In genomic region chr10:37763132-37763531, GRCh38 we compare ENCODE assay signal across 37 cellular contexts.
"Had no signal": no experiment of that assay in that cellular context is flagged by ENCODE, and none has a peak within 500 bp of the region (broad histone marks: within the 10 kb centered on the region; RNA-seq: fewer than 3 reads in every experiment).

No MANE protein-coding gene starts in this region.

- H3K36me3 ChIP-seq: adrenal gland, brain microvascular endothelial cell, breast epithelium had no signal

- H3K4me3 ChIP-seq: adrenal gland, body of pancreas, breast epithelium had no signal

- ATAC-seq: activated CD4-positive, alpha-beta T cell treated with anti-CD3 and anti-CD28 coated beads for 36 hours; activated CD8-positive, alpha-beta T cell treated with anti-CD3 and anti-CD28 coated beads, Interleukin-2, amount 10 ng/mL, durations not matched to agents 7 days and 5 days; activated naive CD4-positive, alpha-beta T cell treated with anti-CD3 and anti-CD28 coated beads, Interleukin-2, amount 50 U/mL, for 72 hours; activated T-cell treated with anti-CD3 and anti-CD28 coated beads, Interleukin-2, amount 50 U/mL, for 4 hours; activated T-cell treated with anti-CD3 and anti-CD28 coated beads, Interleukin-2, amount 50 U/mL, for 72 hours; activated T-helper 17 cell treated with anti-CD3 and anti-CD28 coated beads, Interleukin-2, amount 50 U/mL, for 72 hours; body of pancreas had no signal

- H3K4me1 Mint-ChIP-seq: activated B cell treated with CpG ODN at 0.5 μM for 24 hours; activated CD4-positive, alpha-beta memory T cell treated with anti-CD3 and anti-CD28 coated beads, Interleukin-2, amount 10 ng/mL, durations not matched to agents 7 days and 5 days; activated CD4-positive, alpha-beta T cell treated with anti-CD3 and anti-CD28 coated beads for 36 hours; activated CD4-positive, alpha-beta T cell treated with anti-CD3 and anti-CD28 coated beads, Interleukin-2, amount 10 ng/mL, durations not matched to agents 7 days and 5 days; activated naive CD8-positive, alpha-beta T cell treated with anti-CD3 and anti-CD28 coated beads for 36 hours; activated T-helper 17 cell treated with anti-CD3 and anti-CD28 coated beads, Interleukin-2, amount 50 U/mL, for 72 hours had no signal

- H3K27me3 Mint-ChIP-seq: activated B cell treated with CpG ODN at 0.5 μM for 24 hours; activated CD4-positive, alpha-beta memory T cell treated with anti-CD3 and anti-CD28 coated beads, Interleukin-2, amount 10 ng/mL, durations not matched to agents 7 days and 5 days; activated CD4-positive, alpha-beta T cell treated with anti-CD3 and anti-CD28 coated beads for 36 hours; activated CD4-positive, alpha-beta T cell treated with anti-CD3 and anti-CD28 coated beads, Interleukin-2, amount 10 ng/mL, durations not matched to agents 7 days and 5 days; activated naive CD8-positive, alpha-beta T cell treated with anti-CD3 and anti-CD28 coated beads for 36 hours; activated T-helper 17 cell treated with anti-CD3 and anti-CD28 coated beads, Interleukin-2, amount 50 U/mL, for 72 hours had no signal

- DNase-seq: activated B cell treated with CpG ODN at 0.5 μM for 24 hours; activated CD4-positive, alpha-beta memory T cell treated with anti-CD3 and anti-CD28 coated beads, Interleukin-2, amount 10 ng/mL, durations not matched to agents 7 days and 5 days; activated CD4-positive, alpha-beta T cell treated with anti-CD3 and anti-CD28 coated beads for 1 hour; activated CD4-positive, alpha-beta T cell treated with anti-CD3 and anti-CD28 coated beads for 36 hours; activated CD4-positive, alpha-beta T cell treated with anti-CD3 and anti-CD28 coated beads for 48 hours; activated CD4-positive, alpha-beta T cell treated with anti-CD3 and anti-CD28 coated beads, Interleukin-2, amount 10 ng/mL, durations not matched to agents 7 days and 5 days; activated CD4-positive, alpha-beta T cell treated with anti-CD3 and anti-CD28 coated beads, Interleukin-2, amount 50 U/mL, for 48 hours; activated CD8-positive, alpha-beta memory T cell treated with anti-CD3 and anti-CD28 coated beads, Interleukin-2, amount 50 U/mL, for 4 hours; activated CD8-positive, alpha-beta T cell treated with anti-CD3 and anti-CD28 coated beads, Interleukin-2, amount 10 ng/mL, durations not matched to agents 7 days and 5 days; activated effector memory CD4-positive, alpha-beta T cell treated with anti-CD3 and anti-CD28 coated beads, Interleukin-2, amount 50 U/mL, for 16 hours; activated gamma-delta T cell treated with Interleukin-2 at 50 U/mL for 16 hours; activated naive CD4-positive, alpha-beta T cell; activated naive CD4-positive, alpha-beta T cell treated with anti-CD3 and anti-CD28 coated beads for 36 hours; activated naive CD4-positive, alpha-beta T cell treated with anti-CD3 and anti-CD28 coated beads, Interleukin-2, amount 50 U/mL, for 16 hours; activated naive CD8-positive, alpha-beta T cell treated with anti-CD3 and anti-CD28 coated beads for 36 hours; activated T-cell treated with anti-CD3 and anti-CD28 coated beads for 4 hours; activated T-cell treated with anti-CD3 and anti-CD28 coated beads, Interleukin-2, amount 50 U/mL, for 1 hour; activated T-cell treated with anti-CD3 and anti-CD28 coated beads, Interleukin-2, amount 50 U/mL, for 4 hours; activated T-cell treated with anti-CD3 and anti-CD28 coated beads, Interleukin-2, amount 50 U/mL, for 72 hours; adrenal gland; amniotic stem cell; aorta; body of pancreas; brain microvascular endothelial cell; central memory CD4-positive, alpha-beta T cell; T-helper 1 cell; T-helper 2 cell; T-helper 9 cell had no signal

- H3K4me3 Mint-ChIP-seq: activated B cell treated with CpG ODN at 0.5 μM for 24 hours; activated CD4-positive, alpha-beta memory T cell treated with anti-CD3 and anti-CD28 coated beads, Interleukin-2, amount 10 ng/mL, durations not matched to agents 7 days and 5 days; activated CD4-positive, alpha-beta T cell treated with anti-CD3 and anti-CD28 coated beads for 36 hours; activated CD4-positive, alpha-beta T cell treated with anti-CD3 and anti-CD28 coated beads, Interleukin-2, amount 10 ng/mL, durations not matched to agents 7 days and 5 days; activated CD8-positive, alpha-beta T cell treated with anti-CD3 and anti-CD28 coated beads, Interleukin-2, amount 10 ng/mL, durations not matched to agents 7 days and 5 days; activated naive CD4-positive, alpha-beta T cell treated with anti-CD3 and anti-CD28 coated beads for 36 hours; activated naive CD8-positive, alpha-beta T cell treated with anti-CD3 and anti-CD28 coated beads for 36 hours; activated T-cell treated with anti-CD3 and anti-CD28 coated beads, Interleukin-2, amount 50 U/mL, for 4 hours; activated T-cell treated with anti-CD3 and anti-CD28 coated beads, Interleukin-2, amount 50 U/mL, for 72 hours; activated T-helper 1 cell treated with anti-CD3 and anti-CD28 coated beads, Interleukin-12 subunit alpha, Interleukin-12 subunit beta, Interleukin-2, Interleukin-4 antibody, amounts not matched to agents 30 ng/mL and 10 ng/mL and 1 ng/mL, durations not matched to agents 14 hours and 24 hours and 36 hours; activated T-helper 17 cell treated with anti-CD3 and anti-CD28 coated beads, Interleukin-2, amount 50 U/mL, for 72 hours; T-helper 1 cell treated with Interleukin-12 subunit alpha and Interleukin-12 subunit beta and Interleukin-4 antibody, amounts not matched to agents 30 μg/mL and 1 μg/mL, for 36 hours; T-helper 2 cell treated with Interferon-gamma antibody and Interleukin-4, amounts not matched to agents 5 μg/mL and 100 μg/mL, for 36 hours had no signal

- H3K27ac Mint-ChIP-seq: activated B cell treated with CpG ODN at 0.5 μM for 24 hours; activated CD4-positive, alpha-beta memory T cell treated with anti-CD3 and anti-CD28 coated beads, Interleukin-2, amount 10 ng/mL, durations not matched to agents 7 days and 5 days; activated CD4-positive, alpha-beta T cell treated with anti-CD3 and anti-CD28 coated beads for 36 hours; activated CD4-positive, alpha-beta T cell treated with anti-CD3 and anti-CD28 coated beads, Interleukin-2, amount 10 ng/mL, durations not matched to agents 7 days and 5 days; activated CD8-positive, alpha-beta T cell treated with anti-CD3 and anti-CD28 coated beads, Interleukin-2, amount 10 ng/mL, durations not matched to agents 7 days and 5 days; activated naive CD4-positive, alpha-beta T cell treated with anti-CD3 and anti-CD28 coated beads for 36 hours; activated naive CD4-positive, alpha-beta T cell treated with anti-CD3 and anti-CD28 coated beads, Interleukin-2, amount 50 U/mL, for 72 hours; activated naive CD8-positive, alpha-beta T cell treated with anti-CD3 and anti-CD28 coated beads for 36 hours; activated T-cell treated with anti-CD3 and anti-CD28 coated beads, Interleukin-2, amount 50 U/mL, for 72 hours; activated T-helper 1 cell treated with anti-CD3 and anti-CD28 coated beads, Interleukin-12 subunit alpha, Interleukin-12 subunit beta, Interleukin-2, Interleukin-4 antibody, amounts not matched to agents 30 ng/mL and 10 ng/mL and 1 ng/mL, durations not matched to agents 14 hours and 24 hours and 36 hours; activated T-helper 17 cell treated with anti-CD3 and anti-CD28 coated beads, Interleukin-2, amount 50 U/mL, for 72 hours; T-helper 1 cell treated with Interleukin-12 subunit alpha and Interleukin-12 subunit beta and Interleukin-4 antibody, amounts not matched to agents 30 μg/mL and 1 μg/mL, for 36 hours; T-helper 2 cell treated with Interferon-gamma antibody and Interleukin-4, amounts not matched to agents 5 μg/mL and 100 μg/mL, for 36 hours had no signal

- H3K27me3 ChIP-seq: adrenal gland, body of pancreas, brain microvascular endothelial cell, breast epithelium had no signal

- H3K9me3 ChIP-seq: adrenal gland had no signal

- H3K27ac ChIP-seq: adrenal gland, body of pancreas, brain microvascular endothelial cell, breast epithelium, VCaP had no signal

- H3K4me1 ChIP-seq: adrenal gland, body of pancreas, breast epithelium had no signal

- FAIRE-seq: astrocyte, TTC549 had no signal
